Comparison of ENCODE assay signal across 8 cellular contexts in genomic region chr11:13140028-13140870, GRCh38.
DNase-seq lines count a peak whose midpoint lies in the region; ATAC-seq, FAIRE-seq and TF ChIP-seq lines count a peak whose summit lies in the region.

No MANE protein-coding gene starts in this region.

- peak overlapping the region; percentile 36 for H3K27ac Mint-ChIP-seq in neural progenitor cell

- no peak overlapping the region for H3K4me3 ChIP-seq in neural progenitor cell
- H3K4me3 ChIP-seq in adrenal gland, result no peak overlapping the region

- H3K27ac ChIP-seq in neural progenitor cell (no peak overlapping the region), adrenal gland (no peak overlapping the region)

- H3K9me3 ChIP-seq in neural progenitor cell (ENCODE audit: low read depth) (no peaks in the 10 kb centered on the region), adrenal gland (replicated peaks in 1 of 3) (no peaks in the 10 kb centered on the region)

- TF ChIP-seq CTCF in neural progenitor cell (IDR thresholded peaks at IDR 0.05) (no peak), adrenal gland (IDR thresholded peaks at IDR 0.05) (no peak)

- H3K9me3 Mint-ChIP-seq in neural progenitor cell, result peaks cover 3% of the 10 kb centered on the region

- no peak overlapping the region for H3K9ac ChIP-seq in neural progenitor cell

- H4K20me1 ChIP-seq in neural progenitor cell (ENCODE audit: low read depth), result no peaks in the 10 kb centered on the region

- no peaks in the 10 kb centered on the region for H3K36me3 Mint-ChIP-seq in neural progenitor cell

- peak; percentile 99 for DNase-seq in SW480 (ENCODE audit: low spot score)
- DNase-seq in neural progenitor cell (ENCODE audit: low spot score), result no peak
- no peak for DNase-seq in adrenal gland
- no peak for DNase-seq in activated CD4-positive, alpha-beta T cell treated with anti-CD3 and anti-CD28 coated beads for 1 hour
- DNase-seq in HTR-8/SVneo (ENCODE audit: insufficient read length, low spot score), result no peak
- no peak for DNase-seq in NCI-H524 treated with DMSO at 0.1 percent for 48 hours (lab: John Stamatoyannopoulos, UW)

- ATAC-seq in GM19324 (IDR thresholded peaks at IDR 0.05; ENCODE audit: low FRiP score, unreplicated experiment), result peak; percentile 70
- ATAC-seq in HG03097 (IDR thresholded peaks at IDR 0.05; ENCODE audit: low FRiP score, unreplicated experiment), result peak; percentile 96

- no peak overlapping the region for H3K4me3 Mint-ChIP-seq in neural progenitor cell

- intact Hi-C loops in adrenal gland (cut with DNase I), result no loop called here

- 65 to 75% (median 71%) methylated on average over 7 of the region's 7 CpGs for WGBS in adrenal gland, 4 donors

- H3F3A ChIP-seq in neural progenitor cell (ENCODE audit: low read depth), result peaks cover 11% of the 10 kb centered on the region

- peaks cover 24% of the 10 kb centered on the region for H3K4me1 Mint-ChIP-seq in neural progenitor cell

- H3K27me3 ChIP-seq in neural progenitor cell (no peaks in the 10 kb centered on the region), adrenal gland (peaks cover 8% of the 10 kb centered on the region)

- H2AFZ ChIP-seq in neural progenitor cell (replicated peaks), result no peak overlapping the region

- H3K4me2 ChIP-seq in neural progenitor cell, result no peak overlapping the region

- H3K36me3 ChIP-seq in neural progenitor cell (no peaks in the 10 kb centered on the region), adrenal gland (replicated peaks in 1 of 2) (no peaks in the 10 kb centered on the region)

- no peaks in the 10 kb centered on the region for H3K79me2 ChIP-seq in neural progenitor cell (ENCODE audit: low read depth)

- no peak for TF ChIP-seq POLR2A in adrenal gland (IDR thresholded peaks at IDR 0.05)

- FAIRE-seq in HTR-8/SVneo (lab: Jason Lieb, UNC), result no peak

- peaks cover 4% of the 10 kb centered on the region for H3K27me3 Mint-ChIP-seq in neural progenitor cell (ENCODE audit: insufficient read depth, low read depth)

- H3K4me1 ChIP-seq in neural progenitor cell (peaks cover 14% of the 10 kb centered on the region), adrenal gland (replicated peaks in 1 of 2) (no peaks in the 10 kb centered on the region)
